ENCODE assay signal across 25 cellular contexts in the genomic region with DNA sequence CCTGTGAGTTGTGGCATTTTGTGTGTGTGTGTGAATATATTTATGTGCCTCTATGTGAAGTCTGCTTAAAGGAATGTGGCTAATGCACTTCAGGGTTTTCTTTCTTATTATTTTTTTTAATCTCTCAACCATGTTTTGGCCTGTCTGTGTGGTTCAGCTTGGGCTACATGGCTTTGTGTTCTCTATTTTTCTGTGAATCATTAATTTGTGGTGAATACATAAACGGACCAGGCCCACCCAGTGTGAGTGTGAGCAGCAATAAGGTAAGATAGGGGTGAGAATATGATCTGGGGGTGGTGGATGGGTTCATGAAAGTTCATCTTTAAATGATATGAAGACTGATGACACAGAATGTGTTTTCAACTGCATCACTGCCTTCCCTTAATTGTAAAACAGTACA.
"Had no signal": no experiment of that assay in that cellular context is flagged by ENCODE, and none has a peak within 500 bp of the region (broad histone marks: within the 10 kb centered on the region; RNA-seq: fewer than 3 reads in every experiment).

No MANE protein-coding gene starts in this region.

- ATAC-seq: activated CD8-positive, alpha-beta T cell treated with anti-CD3 and anti-CD28 coated beads for 36 hours; activated naive CD8-positive, alpha-beta T cell treated with anti-CD3 and anti-CD28 coated beads, Interleukin-2, amount 50 U/mL, for 24 hours; effector memory CD8-positive, alpha-beta T cell; esophagus mucosa; heart left ventricle; naive thymus-derived CD4-positive, alpha-beta T cell; sciatic nerve; stimulated activated naive CD8-positive, alpha-beta T cell treated with anti-CD3 and anti-CD28 coated beads, Interleukin-15, Interleukin-2, amounts not matched to agents 100 U/mL and 50 U/mL, for 24 hours had no signal

- DNase-seq: activated CD4-positive, alpha-beta T cell treated with anti-CD3 and anti-CD28 coated beads for 4 hours; activated CD4-positive, CD25-positive, alpha-beta regulatory T cell; activated CD8-positive, alpha-beta T cell treated with anti-CD3 and anti-CD28 coated beads for 36 hours; activated naive CD8-positive, alpha-beta T cell treated with anti-CD3 and anti-CD28 coated beads, Interleukin-2, amount 50 U/mL, for 24 hours; activated T-cell treated with anti-CD3 and anti-CD28 coated beads, Interleukin-2, amount 50 U/mL, for 48 hours; amygdala; caudate nucleus; cortex of kidney; effector memory CD8-positive, alpha-beta T cell; foreskin fibroblast; heart left ventricle; hypothalamus; immature natural killer cell; kidney; midbrain; naive thymus-derived CD4-positive, alpha-beta T cell; ovary; retina; stimulated activated CD4-positive, alpha-beta T cell treated with anti-CD3 and anti-CD28 coated beads, Interleukin-12 subunit alpha, Interleukin-12 subunit beta, amount 100 ng/mL, for 4 hours; stimulated activated CD4-positive, alpha-beta T cell treated with anti-CD3 and anti-CD28 coated beads, Interleukin-4, amount 100 ng/mL, for 1 hour; stimulated activated naive CD8-positive, alpha-beta T cell treated with anti-CD3 and anti-CD28 coated beads, Interleukin-15, Interleukin-2, amounts not matched to agents 100 U/mL and 50 U/mL, for 24 hours; testis; trophoblast cell had no signal
